Comparison of ENCODE assay signal across 8 cellular contexts in the genomic region with DNA sequence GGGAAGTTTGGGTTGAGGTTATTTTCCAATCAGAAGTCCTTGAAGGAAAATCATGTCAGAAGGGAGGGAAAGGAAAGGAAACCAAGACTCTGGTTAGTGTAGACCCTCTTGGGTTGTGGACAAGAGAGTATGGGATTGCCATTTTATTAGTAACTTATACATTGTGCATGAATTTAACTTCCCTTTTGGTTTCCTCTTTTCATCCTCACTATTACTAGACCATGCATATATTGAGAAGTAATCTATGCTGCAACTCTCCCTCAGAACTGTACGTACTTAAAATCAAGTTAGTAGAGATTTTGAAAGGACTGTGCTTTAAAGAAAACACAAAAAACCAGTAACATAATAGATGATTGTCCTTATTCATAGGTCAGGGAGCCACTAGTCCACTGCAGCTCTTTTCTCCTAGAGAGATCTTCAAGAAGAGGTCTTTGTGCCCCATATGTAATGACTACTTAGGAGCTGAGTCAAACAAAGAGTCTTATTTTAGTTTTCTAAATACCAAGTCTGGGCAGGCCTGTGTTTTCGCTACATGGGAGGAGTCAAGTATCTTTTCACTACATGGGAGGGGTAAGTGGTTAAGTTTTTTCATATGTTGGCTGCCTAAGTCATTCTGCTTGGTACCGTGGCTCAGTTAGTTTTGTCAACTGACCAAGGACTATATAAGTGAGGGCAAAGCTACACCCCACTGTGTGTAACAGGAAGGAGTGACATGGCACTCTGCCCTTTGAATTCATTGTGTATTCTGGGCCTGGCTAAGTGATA. TPM values are rescaled to one million over a fixed set of nuclear protein-coding genes. Genes with fewer than 3 reads are reported as not detected.
DNase-seq lines count a peak whose midpoint lies in the region; ATAC-seq and FAIRE-seq lines count a peak whose summit lies in the region.

No MANE protein-coding gene starts in this region.

- H3K27ac Mint-ChIP-seq in activated CD4-positive, alpha-beta memory T cell treated with anti-CD3 and anti-CD28 coated beads for 36 hours = no peak overlapping the region
- H3K27ac Mint-ChIP-seq in activated CD4-positive, alpha-beta memory T cell treated with anti-CD3 and anti-CD28 coated beads, Interleukin-2, amount 10 ng/mL, durations not matched to agents 7 days and 5 days = no peak overlapping the region
- H3K27ac Mint-ChIP-seq in stimulated activated effector memory CD8-positive, alpha-beta T cell treated with anti-CD3 and anti-CD28 coated beads, Interleukin-12 subunit alpha, Interleukin-12 subunit beta, amount 100 ng/mL, for 72 hours = no peak overlapping the region

- no peaks in the 10 kb centered on the region for H3K9me3 Mint-ChIP-seq in activated CD4-positive, alpha-beta memory T cell treated with anti-CD3 and anti-CD28 coated beads for 36 hours
- no peaks in the 10 kb centered on the region for H3K9me3 Mint-ChIP-seq in activated CD4-positive, alpha-beta memory T cell treated with anti-CD3 and anti-CD28 coated beads, Interleukin-2, amount 10 ng/mL, durations not matched to agents 7 days and 5 days
- no peaks in the 10 kb centered on the region for H3K9me3 Mint-ChIP-seq in stimulated activated effector memory CD8-positive, alpha-beta T cell treated with anti-CD3 and anti-CD28 coated beads, Interleukin-12 subunit alpha, Interleukin-12 subunit beta, amount 100 ng/mL, for 72 hours

- no peak for FAIRE-seq in HTR-8/SVneo (lab: Jason Lieb, UNC)

- H3K27me3 Mint-ChIP-seq in activated CD4-positive, alpha-beta memory T cell treated with anti-CD3 and anti-CD28 coated beads for 36 hours = no peaks in the 10 kb centered on the region
- no peaks in the 10 kb centered on the region for H3K27me3 Mint-ChIP-seq in activated CD4-positive, alpha-beta memory T cell treated with anti-CD3 and anti-CD28 coated beads, Interleukin-2, amount 10 ng/mL, durations not matched to agents 7 days and 5 days

- intact Hi-C loops in activated CD4-positive, alpha-beta memory T cell treated with anti-CD3 and anti-CD28 coated beads for 36 hours (cut with micrococcal nuclease) = loop anchor here (10.0 kb wide), 1 partner anchor 155 kb away; no protein-coding TSS in a partner anchor

- H3K4me3 Mint-ChIP-seq in activated CD4-positive, alpha-beta memory T cell treated with anti-CD3 and anti-CD28 coated beads for 36 hours = no peak overlapping the region
- no peak overlapping the region for H3K4me3 Mint-ChIP-seq in activated CD4-positive, alpha-beta memory T cell treated with anti-CD3 and anti-CD28 coated beads, Interleukin-2, amount 10 ng/mL, durations not matched to agents 7 days and 5 days
- no peak overlapping the region for H3K4me3 Mint-ChIP-seq in stimulated activated effector memory CD8-positive, alpha-beta T cell treated with anti-CD3 and anti-CD28 coated beads, Interleukin-12 subunit alpha, Interleukin-12 subunit beta, amount 100 ng/mL, for 72 hours

- peak; percentile 74 for ATAC-seq in HG02970 (IDR thresholded peaks at IDR 0.05; ENCODE audit: low FRiP score, unreplicated experiment)
- ATAC-seq in stimulated activated effector memory CD8-positive, alpha-beta T cell treated with anti-CD3 and anti-CD28 coated beads, Interleukin-12 subunit alpha, Interleukin-12 subunit beta, amount 100 ng/mL, for 72 hours = peak; percentile 94

- no peaks in the 10 kb centered on the region for H3K36me3 Mint-ChIP-seq in activated CD4-positive, alpha-beta memory T cell treated with anti-CD3 and anti-CD28 coated beads for 36 hours
- H3K36me3 Mint-ChIP-seq in activated CD4-positive, alpha-beta memory T cell treated with anti-CD3 and anti-CD28 coated beads, Interleukin-2, amount 10 ng/mL, durations not matched to agents 7 days and 5 days (ENCODE audit: low read depth) = no peaks in the 10 kb centered on the region
- H3K36me3 Mint-ChIP-seq in stimulated activated effector memory CD8-positive, alpha-beta T cell treated with anti-CD3 and anti-CD28 coated beads, Interleukin-12 subunit alpha, Interleukin-12 subunit beta, amount 100 ng/mL, for 72 hours = no peaks in the 10 kb centered on the region

- peak; percentile 25 for DNase-seq in activated CD4-positive, alpha-beta memory T cell treated with anti-CD3 and anti-CD28 coated beads for 36 hours
- DNase-seq in activated CD4-positive, alpha-beta memory T cell treated with anti-CD3 and anti-CD28 coated beads, Interleukin-2, amount 10 ng/mL, durations not matched to agents 7 days and 5 days = no peak
- DNase-seq in SKM-1 treated with dmso at 0.1 percent for 144 hours (lab: John Stamatoyannopoulos, UW; ENCODE audit: unreplicated experiment) = peak; percentile 61
- no peak for DNase-seq in stimulated activated effector memory CD8-positive, alpha-beta T cell treated with anti-CD3 and anti-CD28 coated beads, Interleukin-12 subunit alpha, Interleukin-12 subunit beta, amount 100 ng/mL, for 72 hours (ENCODE audit: low spot score in 2 of 2)
- DNase-seq in NCI-H1048 (lab: John Stamatoyannopoulos, UW) = no peak
- DNase-seq in HTR-8/SVneo (ENCODE audit: insufficient read length, low spot score) = no peak
- no peak for DNase-seq in activated naive CD4-positive, alpha-beta T cell (lab: John Stamatoyannopoulos, UW)

- POLR2A ChIA-PET in activated CD4-positive, alpha-beta memory T cell treated with anti-CD3 and anti-CD28 coated beads for 36 hours (lab: Charles Lee) = no interaction called here
- POLR2A ChIA-PET in activated CD4-positive, alpha-beta memory T cell treated with anti-CD3 and anti-CD28 coated beads, Interleukin-2, amount 10 ng/mL, durations not matched to agents 7 days and 5 days (lab: Charles Lee) = no interaction called here

- CTCF ChIA-PET in activated CD4-positive, alpha-beta memory T cell treated with anti-CD3 and anti-CD28 coated beads for 36 hours (lab: Charles Lee) = no interaction called here
- CTCF ChIA-PET in activated CD4-positive, alpha-beta memory T cell treated with anti-CD3 and anti-CD28 coated beads, Interleukin-2, amount 10 ng/mL, durations not matched to agents 7 days and 5 days (lab: Charles Lee) = no interaction called here

- H3K4me1 Mint-ChIP-seq in activated CD4-positive, alpha-beta memory T cell treated with anti-CD3 and anti-CD28 coated beads for 36 hours (ENCODE audit: low read depth) = peaks cover 10% of the 10 kb centered on the region
- peaks cover 6% of the 10 kb centered on the region for H3K4me1 Mint-ChIP-seq in activated CD4-positive, alpha-beta memory T cell treated with anti-CD3 and anti-CD28 coated beads, Interleukin-2, amount 10 ng/mL, durations not matched to agents 7 days and 5 days
- no peaks in the 10 kb centered on the region for H3K4me1 Mint-ChIP-seq in stimulated activated effector memory CD8-positive, alpha-beta T cell treated with anti-CD3 and anti-CD28 coated beads, Interleukin-12 subunit alpha, Interleukin-12 subunit beta, amount 100 ng/mL, for 72 hours

RNA-seq across cellular contexts. Expression of a gene that starts 25.2 kb away (rescaled TPM):
- 1 to 10 TPM; 5.8 to 5.9 TPM for total RNA-seq in activated CD4-positive, alpha-beta memory T cell treated with anti-CD3 and anti-CD28 coated beads for 36 hours
- total RNA-seq in activated CD4-positive, alpha-beta memory T cell treated with anti-CD3 and anti-CD28 coated beads, Interleukin-2, amount 10 ng/mL, durations not matched to agents 7 days and 5 days = 1 to 10 TPM; 4.3 to 5.2 TPM

Comparison
In these comparisons a context has a peak if more than half of its experiments do, and no peak if none do; other contexts are left out.
1. DNase-seq: peak in activated CD4-positive, alpha-beta memory T cell treated with anti-CD3 and anti-CD28 coated beads for 36 hours (single experiment) and SKM-1 treated with dmso at 0.1 percent for 144 hours (single experiment); none in activated CD4-positive, alpha-beta memory T cell treated with anti-CD3 and anti-CD28 coated beads, Interleukin-2, amount 10 ng/mL, durations not matched to agents 7 days and 5 days (single experiment), stimulated activated effector memory CD8-positive, alpha-beta T cell treated with anti-CD3 and anti-CD28 coated beads, Interleukin-12 subunit alpha, Interleukin-12 subunit beta, amount 100 ng/mL, for 72 hours (0 of 2), NCI-H1048 (single experiment), HTR-8/SVneo (single experiment) and activated naive CD4-positive, alpha-beta T cell (0 of 4).